ENCODE assay signal across 19 cellular contexts in the genomic region with DNA sequence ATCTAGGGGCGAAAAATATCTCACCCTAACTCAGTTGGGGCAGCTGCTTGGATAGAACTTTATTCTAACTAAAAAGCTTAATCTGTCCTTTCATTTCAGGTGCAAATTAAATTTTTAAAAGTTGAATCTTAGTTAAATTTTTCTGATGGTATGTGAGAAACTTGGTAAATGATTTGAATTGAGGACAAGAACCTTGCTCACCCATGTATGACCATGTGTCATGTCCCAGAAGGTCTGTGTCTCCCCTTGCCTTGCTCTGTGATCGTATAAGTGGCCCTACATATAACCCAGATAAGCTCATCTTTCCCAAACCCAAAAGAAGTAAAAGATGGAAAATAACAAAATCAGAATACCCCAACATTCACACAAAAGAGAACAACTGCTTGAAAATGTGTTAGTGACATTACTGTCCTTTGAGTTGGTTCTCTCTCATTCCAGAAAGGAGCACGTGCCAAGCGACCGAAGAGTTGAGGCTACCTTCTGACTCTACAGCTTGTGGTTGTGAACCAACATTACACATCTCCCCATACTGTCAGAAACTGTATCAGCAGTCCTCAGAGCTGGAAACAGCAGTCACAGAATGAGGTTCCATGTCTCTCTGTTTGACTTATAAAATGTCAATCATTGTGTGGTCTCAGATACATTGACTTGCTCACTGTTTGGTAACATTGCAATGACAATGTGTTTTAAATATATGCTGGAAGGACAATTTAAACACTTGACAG.
"Had no signal": no experiment of that assay in that cellular context is flagged by ENCODE, and none has a peak within 500 bp of the region (broad histone marks: within the 10 kb centered on the region; RNA-seq: fewer than 3 reads in every experiment).

No MANE protein-coding gene starts in this region.

- H3K4me3 Mint-ChIP-seq: activated naive CD8-positive, alpha-beta T cell; effector memory CD8-positive, alpha-beta T cell; immature natural killer cell; T-helper 1 cell treated with Interleukin-12 subunit alpha and Interleukin-12 subunit beta and Interleukin-4 antibody, amounts not matched to agents 30 μg/mL and 1 μg/mL, for 36 hours had no signal

- H3K4me1 ChIP-seq: body of pancreas, esophagus squamous epithelium, left ventricle myocardium inferior, psoas muscle, stomach, testis, upper lobe of left lung had no signal

- H3K36me3 ChIP-seq: esophagus squamous epithelium, left ventricle myocardium inferior, ovary, stomach, upper lobe of left lung had no signal

- H3K27me3 ChIP-seq: body of pancreas, esophagus squamous epithelium, ovary, stomach, testis, upper lobe of left lung had no signal

- H3K27ac ChIP-seq: body of pancreas, esophagus squamous epithelium, left ventricle myocardium inferior, ovary, psoas muscle, stomach, testis, upper lobe of left lung had no signal

- H3K36me3 Mint-ChIP-seq: activated naive CD8-positive, alpha-beta T cell; immature natural killer cell had no signal

- H3K9me3 ChIP-seq: body of pancreas, esophagus squamous epithelium, left ventricle myocardium inferior, ovary, psoas muscle, stomach, testis, upper lobe of left lung had no signal

- H3K4me3 ChIP-seq: body of pancreas, esophagus squamous epithelium, left ventricle myocardium inferior, ovary, psoas muscle, stomach, testis, upper lobe of left lung had no signal

- H3K27ac Mint-ChIP-seq: activated naive CD8-positive, alpha-beta T cell; effector memory CD8-positive, alpha-beta T cell; immature natural killer cell; T-helper 1 cell treated with Interleukin-12 subunit alpha and Interleukin-12 subunit beta and Interleukin-4 antibody, amounts not matched to agents 30 μg/mL and 1 μg/mL, for 36 hours had no signal

- H3K9me3 Mint-ChIP-seq: effector memory CD8-positive, alpha-beta T cell; immature natural killer cell; T-helper 1 cell treated with Interleukin-12 subunit alpha and Interleukin-12 subunit beta and Interleukin-4 antibody, amounts not matched to agents 30 μg/mL and 1 μg/mL, for 36 hours had no signal

- DNase-seq: activated CD4-positive, alpha-beta T cell treated with anti-CD3 and anti-CD28 coated beads, Interleukin-2, amount 50 U/mL, for 4 hours; activated gamma-delta T cell; activated T-cell treated with anti-CD3 and anti-CD28 coated beads, Interleukin-2, amount 50 U/mL, for 1 hour; amygdala; body of pancreas; effector memory CD8-positive, alpha-beta T cell; esophagus squamous epithelium; immature natural killer cell; kidney glomerular epithelial cell; left ventricle myocardium inferior; mammary epithelial cell; ovary; psoas muscle; right cardiac atrium; stomach; testis; upper lobe of left lung had no signal

- ATAC-seq: body of pancreas; effector memory CD8-positive, alpha-beta T cell; psoas muscle; right cardiac atrium had no signal

- H3K4me1 Mint-ChIP-seq: immature natural killer cell had no signal
